In the genomic region with DNA sequence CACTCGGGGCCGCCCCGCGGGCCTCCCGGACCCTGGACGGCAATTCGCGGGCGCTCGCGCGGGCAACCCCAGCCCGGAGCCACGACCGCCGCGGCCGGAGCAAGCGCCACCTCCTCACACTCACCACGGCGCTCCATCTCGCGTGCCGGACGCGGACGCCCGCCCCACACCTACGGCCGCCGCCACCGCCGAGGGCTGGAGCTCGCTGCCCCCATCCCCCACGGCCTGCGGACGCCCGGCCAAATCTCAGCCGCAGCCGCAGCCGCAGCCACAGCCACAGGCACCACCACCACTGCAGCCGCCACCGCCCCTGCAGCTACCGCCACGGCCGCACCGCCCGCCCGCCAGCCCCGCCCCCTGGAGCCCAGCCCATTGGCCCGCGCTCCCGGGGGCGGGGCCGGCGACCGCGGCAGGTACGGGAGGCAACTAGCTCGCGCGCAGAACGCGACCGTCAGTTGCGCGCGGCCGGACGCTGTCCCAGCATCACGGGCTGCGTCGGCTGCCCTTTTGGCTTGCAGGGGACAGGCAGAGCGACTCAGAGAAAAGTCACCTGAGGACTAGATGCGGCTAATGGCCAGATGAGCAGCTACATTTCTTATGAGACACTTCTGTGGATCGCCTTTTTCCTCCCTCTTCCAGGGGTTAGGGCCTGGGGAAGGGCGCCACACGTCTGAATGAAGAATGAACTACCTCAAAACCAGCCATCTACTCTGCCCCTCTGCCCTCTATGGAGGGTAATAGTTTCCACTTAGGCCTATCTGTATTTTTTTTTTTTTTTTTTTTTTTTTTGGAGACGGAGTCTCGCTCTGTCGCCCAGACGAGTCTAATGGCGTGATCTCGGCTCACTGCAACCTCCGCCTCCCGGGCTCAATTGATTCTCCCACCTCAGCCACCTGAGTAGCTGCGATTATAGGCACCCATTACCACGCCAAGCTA, we compare ENCODE assay signal across 8 cellular contexts. TPM values are rescaled to one million over a fixed set of nuclear protein-coding genes. Genes with fewer than 3 reads are reported as not detected.
DNase-seq lines count a peak whose midpoint lies in the region; ATAC-seq, FAIRE-seq and TF ChIP-seq lines count a peak whose summit lies in the region.

A gene with protein sequence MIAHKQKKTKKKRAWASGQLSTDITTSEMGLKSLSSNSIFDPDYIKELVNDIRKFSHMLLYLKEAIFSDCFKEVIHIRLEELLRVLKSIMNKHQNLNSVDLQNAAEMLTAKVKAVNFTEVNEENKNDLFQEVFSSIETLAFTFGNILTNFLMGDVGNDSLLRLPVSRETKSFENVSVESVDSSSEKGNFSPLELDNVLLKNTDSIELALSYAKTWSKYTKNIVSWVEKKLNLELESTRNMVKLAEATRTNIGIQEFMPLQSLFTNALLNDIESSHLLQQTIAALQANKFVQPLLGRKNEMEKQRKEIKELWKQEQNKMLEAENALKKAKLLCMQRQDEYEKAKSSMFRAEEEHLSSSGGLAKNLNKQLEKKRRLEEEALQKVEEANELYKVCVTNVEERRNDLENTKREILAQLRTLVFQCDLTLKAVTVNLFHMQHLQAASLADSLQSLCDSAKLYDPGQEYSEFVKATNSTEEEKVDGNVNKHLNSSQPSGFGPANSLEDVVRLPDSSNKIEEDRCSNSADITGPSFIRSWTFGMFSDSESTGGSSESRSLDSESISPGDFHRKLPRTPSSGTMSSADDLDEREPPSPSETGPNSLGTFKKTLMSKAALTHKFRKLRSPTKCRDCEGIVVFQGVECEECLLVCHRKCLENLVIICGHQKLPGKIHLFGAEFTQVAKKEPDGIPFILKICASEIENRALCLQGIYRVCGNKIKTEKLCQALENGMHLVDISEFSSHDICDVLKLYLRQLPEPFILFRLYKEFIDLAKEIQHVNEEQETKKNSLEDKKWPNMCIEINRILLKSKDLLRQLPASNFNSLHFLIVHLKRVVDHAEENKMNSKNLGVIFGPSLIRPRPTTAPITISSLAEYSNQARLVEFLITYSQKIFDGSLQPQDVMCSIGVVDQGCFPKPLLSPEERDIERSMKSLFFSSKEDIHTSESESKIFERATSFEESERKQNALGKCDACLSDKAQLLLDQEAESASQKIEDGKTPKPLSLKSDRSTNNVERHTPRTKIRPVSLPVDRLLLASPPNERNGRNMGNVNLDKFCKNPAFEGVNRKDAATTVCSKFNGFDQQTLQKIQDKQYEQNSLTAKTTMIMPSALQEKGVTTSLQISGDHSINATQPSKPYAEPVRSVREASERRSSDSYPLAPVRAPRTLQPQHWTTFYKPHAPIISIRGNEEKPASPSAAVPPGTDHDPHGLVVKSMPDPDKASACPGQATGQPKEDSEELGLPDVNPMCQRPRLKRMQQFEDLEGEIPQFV (minus strand): TSS at position 294 of the 936 bp plus-strand sequence. CDS start 5,973 bp downstream, outside the sequence.

- peaks cover 16% of the 10 kb centered on the region for H4K20me1 ChIP-seq in smooth muscle cell (ENCODE audit: low read depth)

- peak; percentile 65 for DNase-seq in DMS153 (lab: John Stamatoyannopoulos, UW)
- DNase-seq in KBM-7: peak; percentile 58
- DNase-seq in T follicular helper cell (ENCODE audit: low read depth): peak; percentile 14
- DNase-seq in bronchial epithelial cell (ENCODE audit: low read depth): peak; percentile 55
- DNase-seq in iris pigment epithelial cell (ENCODE audit: low read depth): peak; percentile 80
- DNase-seq in smooth muscle cell (lab: John Stamatoyannopoulos, UW; ENCODE audit: unreplicated experiment): peak; percentile 53
- no peak for DNase-seq in GOT3 (lab: John Stamatoyannopoulos, UW)

- H2AFZ ChIP-seq in smooth muscle cell (ENCODE audit: low read depth): peak within 1 kb of the TSS; percentile 93

- TF ChIP-seq CTCF in bronchial epithelial cell (IDR thresholded peaks at IDR 0.05; ENCODE audit: insufficient read depth, low read length, severe bottlenecking) (no peak), smooth muscle cell (IDR thresholded peaks at IDR 0.05; ENCODE audit: borderline replicate concordance, insufficient read depth, poor library complexity, severe bottlenecking) (no peak)

- H3K36me3 ChIP-seq in bronchial epithelial cell (ENCODE audit: control insufficient read depth, insufficient read depth, low read length) (no peaks in the 10 kb centered on the region), smooth muscle cell (ENCODE audit: low read depth) (no peaks in the 10 kb centered on the region)

- peak within 1 kb of the TSS; percentile 95 for H3K4me2 ChIP-seq in smooth muscle cell

- 2% methylated on average over 81 of the region's 88 CpGs for WGBS in smooth muscle cell (ENCODE audit: low lambda C conversion rate)

- peak within 1 kb of the TSS; percentile 36 for H3K9ac ChIP-seq in smooth muscle cell (ENCODE audit: low read depth)

- H3K27ac ChIP-seq in smooth muscle cell (ENCODE audit: low read depth): no peak within 1 kb of the TSS

- FAIRE-seq in bronchial epithelial cell (lab: Jason Lieb, UNC): no peak

- H3K27me3 ChIP-seq in bronchial epithelial cell (ENCODE audit: control insufficient read depth, insufficient read depth, low read length) (no peaks in the 10 kb centered on the region), smooth muscle cell (ENCODE audit: low read depth) (peaks cover 12% of the 10 kb centered on the region)

- peak within 1 kb of the TSS; percentile 69 for H3K4me3 ChIP-seq in bronchial epithelial cell (ENCODE audit: low read depth, low read length)
- H3K4me3 ChIP-seq in smooth muscle cell: peak within 1 kb of the TSS; percentile 84

- peaks cover 67% of the 10 kb centered on the region for H3K79me2 ChIP-seq in smooth muscle cell (ENCODE audit: low read depth)

- in situ Hi-C loops in KBM-7 (cut with MboI; ENCODE audit: low pct_unique_long_range_greater_than_20kb, low sequenced_read_pairs): loop anchor here (25.0 kb wide), 1 partner anchor 175 kb away; no protein-coding TSS in a partner anchor

- H3K4me1 ChIP-seq in smooth muscle cell (ENCODE audit: low read depth): peaks cover 11% of the 10 kb centered on the region

- H3F3A ChIP-seq in smooth muscle cell (ENCODE audit: low read depth): no peaks in the 10 kb centered on the region

- H3K9me3 ChIP-seq in smooth muscle cell (replicated peaks; ENCODE audit: low read depth): no peaks in the 10 kb centered on the region

- peak; percentile 88 for ATAC-seq in GM21576 (IDR thresholded peaks at IDR 0.05; ENCODE audit: unreplicated experiment)

RNA-seq across cellular contexts. Expression of the gene that starts here (rescaled TPM):
- 7.9 and 18.3 TPM in 2 replicates for total RNA-seq in bronchial epithelial cell
- total RNA-seq in smooth muscle cell: 36.3 and 39.9 TPM in 2 replicates
- polyA plus RNA-seq in smooth muscle cell: 8.0 and 22.8 TPM in 2 replicates
